ENCODE assay signal across 1 cellular context in the genomic region with DNA sequence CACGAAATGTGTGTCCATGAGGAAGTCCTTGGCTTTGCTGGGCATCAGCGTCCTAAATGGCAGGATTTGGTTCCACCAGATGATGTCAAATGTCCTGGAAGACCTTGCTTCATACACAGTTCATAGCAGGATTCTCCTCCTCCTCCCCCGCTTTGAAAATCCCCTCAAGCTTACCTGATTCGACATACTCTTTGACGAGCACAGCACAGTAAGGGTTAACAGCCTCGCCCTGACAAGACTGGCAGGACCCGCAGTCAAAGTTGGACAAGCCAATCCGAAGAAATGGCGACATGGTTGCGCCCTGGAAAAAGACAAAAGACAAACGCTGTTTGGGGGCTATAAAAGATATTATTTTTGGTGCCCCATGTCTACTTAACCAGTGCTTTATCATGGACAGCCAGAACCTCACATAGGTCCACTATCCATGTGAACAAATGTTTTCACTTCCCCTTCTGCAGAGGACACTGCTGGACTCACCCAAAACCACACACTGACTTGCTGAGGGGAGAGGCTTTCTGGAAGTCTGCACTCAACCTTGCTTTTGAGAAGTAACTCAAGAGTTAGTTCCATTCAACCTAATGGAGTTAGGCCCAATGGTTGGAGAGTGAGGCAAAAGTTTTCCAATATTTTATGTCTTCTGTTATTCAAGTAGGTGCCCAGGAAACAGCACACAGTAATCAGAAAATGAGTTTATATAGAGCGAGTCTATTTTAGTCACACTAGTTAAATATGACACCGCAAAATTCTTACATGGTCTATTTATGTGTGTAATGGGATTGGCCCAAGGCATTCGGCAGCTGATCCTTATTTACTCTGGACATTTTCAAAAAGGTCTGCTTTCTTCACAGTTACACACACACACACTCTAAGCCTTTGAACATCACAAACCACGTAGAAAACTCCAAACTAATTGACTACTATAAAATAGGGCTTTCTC.
A peak's percentile ranks its signal among the peaks of the same experiment; 100 is the strongest.
TF ChIP-seq lines count a peak whose summit lies in the region.

No MANE protein-coding gene starts in this region.

TF ChIP-seq in HEK293, 187 proteins besides CTCF, POLR2A, EP300 and RAD21 (continued from another document):
- TF ChIP-seq PRDM6 (tag by site-specific recombination; IDR thresholded peaks at IDR 0.05): peak; percentile 76
